In genomic region chr11:102368472-102368871, GRCh38 we compare ENCODE assay signal across 9 cellular contexts. TPM values are rescaled to one million over a fixed set of nuclear protein-coding genes. Genes with fewer than 3 reads are reported as not detected.
A peak's percentile ranks its signal among the peaks of the same experiment; 100 is the strongest.
DNase-seq lines count a peak whose midpoint lies in the region; ATAC-seq lines count a peak whose summit lies in the region.
"Had no signal": no experiment of that assay in that cellular context is flagged by ENCODE, and none has a peak within 500 bp of the region (broad histone marks: within the 10 kb centered on the region; RNA-seq: fewer than 3 reads in every experiment).

No MANE protein-coding gene starts in this region.

- no peaks in the 10 kb centered on the region for H3K27me3 Mint-ChIP-seq in activated CD4-positive, alpha-beta T cell treated with anti-CD3 and anti-CD28 coated beads, Interleukin-2, amount 10 ng/mL, durations not matched to agents 7 days and 5 days

- peak; percentile 100 for ATAC-seq in GM21737 (IDR thresholded peaks at IDR 0.05; ENCODE audit: unreplicated experiment)
- ATAC-seq in HG03442 (IDR thresholded peaks at IDR 0.05; ENCODE audit: unreplicated experiment): peak; percentile 100
- ATAC-seq in stimulated activated effector memory CD8-positive, alpha-beta T cell treated with anti-CD3 and anti-CD28 coated beads, Interleukin-12 subunit alpha, Interleukin-12 subunit beta, amount 100 ng/mL, for 72 hours: peak; percentile 92

- no peaks in the 10 kb centered on the region for H3K9me3 Mint-ChIP-seq in activated CD4-positive, alpha-beta T cell treated with anti-CD3 and anti-CD28 coated beads, Interleukin-2, amount 10 ng/mL, durations not matched to agents 7 days and 5 days
- H3K9me3 Mint-ChIP-seq in stimulated activated effector memory CD8-positive, alpha-beta T cell treated with anti-CD3 and anti-CD28 coated beads, Interleukin-12 subunit alpha, Interleukin-12 subunit beta, amount 100 ng/mL, for 72 hours: no peaks in the 10 kb centered on the region

- DNase-seq in activated CD4-positive, alpha-beta T cell treated with anti-CD3 and anti-CD28 coated beads, Interleukin-2, amount 10 ng/mL, durations not matched to agents 7 days and 5 days: no peak
- no peak for DNase-seq in activated CD4-positive, alpha-beta T cell treated with anti-CD3 and anti-CD28 coated beads for 4 hours
- no peak for DNase-seq in stimulated activated effector memory CD8-positive, alpha-beta T cell treated with anti-CD3 and anti-CD28 coated beads, Interleukin-12 subunit alpha, Interleukin-12 subunit beta, amount 100 ng/mL, for 72 hours (ENCODE audit: low spot score in 2 of 2)
- DNase-seq in NCI-H774 (lab: John Stamatoyannopoulos, UW) (no peak), DMS 273 (lab: John Stamatoyannopoulos, UW; ENCODE audit: unreplicated experiment) (no peak)
- no peak for DNase-seq in activated CD4-positive, alpha-beta T cell treated with anti-CD3 and anti-CD28 coated beads, Interleukin-2, amount 50 U/mL, for 4 hours
- DNase-seq: kidney glomerular epithelial cell had no signal

- H3K4me1 Mint-ChIP-seq in activated CD4-positive, alpha-beta T cell treated with anti-CD3 and anti-CD28 coated beads, Interleukin-2, amount 10 ng/mL, durations not matched to agents 7 days and 5 days: peaks cover 31% of the 10 kb centered on the region
- H3K4me1 Mint-ChIP-seq in stimulated activated effector memory CD8-positive, alpha-beta T cell treated with anti-CD3 and anti-CD28 coated beads, Interleukin-12 subunit alpha, Interleukin-12 subunit beta, amount 100 ng/mL, for 72 hours: peaks cover 36% of the 10 kb centered on the region

- CTCF ChIA-PET in activated CD4-positive, alpha-beta T cell treated with anti-CD3 and anti-CD28 coated beads, Interleukin-2, amount 10 ng/mL, durations not matched to agents 7 days and 5 days (lab: Charles Lee): interaction anchor here (1.1 to 2.8 kb wide), 2 partner anchors 22 to 245 kb away, joined by 7 to 10 read pairs; no protein-coding TSS in a partner anchor

- no peak overlapping the region for H3K4me3 Mint-ChIP-seq in activated CD4-positive, alpha-beta T cell treated with anti-CD3 and anti-CD28 coated beads, Interleukin-2, amount 10 ng/mL, durations not matched to agents 7 days and 5 days
- H3K4me3 Mint-ChIP-seq in stimulated activated effector memory CD8-positive, alpha-beta T cell treated with anti-CD3 and anti-CD28 coated beads, Interleukin-12 subunit alpha, Interleukin-12 subunit beta, amount 100 ng/mL, for 72 hours: no peak overlapping the region

- H3K27ac Mint-ChIP-seq in activated CD4-positive, alpha-beta T cell treated with anti-CD3 and anti-CD28 coated beads, Interleukin-2, amount 10 ng/mL, durations not matched to agents 7 days and 5 days: peak overlapping the region; percentile 25
- H3K27ac Mint-ChIP-seq in stimulated activated effector memory CD8-positive, alpha-beta T cell treated with anti-CD3 and anti-CD28 coated beads, Interleukin-12 subunit alpha, Interleukin-12 subunit beta, amount 100 ng/mL, for 72 hours: no peak overlapping the region

- POLR2A ChIA-PET in activated CD4-positive, alpha-beta T cell treated with anti-CD3 and anti-CD28 coated beads, Interleukin-2, amount 10 ng/mL, durations not matched to agents 7 days and 5 days (lab: Charles Lee): no interaction called here

- peaks cover 53% of the 10 kb centered on the region for H3K36me3 Mint-ChIP-seq in activated CD4-positive, alpha-beta T cell treated with anti-CD3 and anti-CD28 coated beads, Interleukin-2, amount 10 ng/mL, durations not matched to agents 7 days and 5 days (ENCODE audit: low read depth)
- peaks cover 59% of the 10 kb centered on the region for H3K36me3 Mint-ChIP-seq in stimulated activated effector memory CD8-positive, alpha-beta T cell treated with anti-CD3 and anti-CD28 coated beads, Interleukin-12 subunit alpha, Interleukin-12 subunit beta, amount 100 ng/mL, for 72 hours

RNA-seq across cellular contexts. Expression of gene BIRC2, which starts 21.5 kb away (rescaled TPM):
- 10 to 100 TPM; 34.9 to 41.2 TPM for total RNA-seq in activated CD4-positive, alpha-beta T cell treated with anti-CD3 and anti-CD28 coated beads, Interleukin-2, amount 10 ng/mL, durations not matched to agents 7 days and 5 days

RNA-seq across cellular contexts. Expression of gene BIRC3, which starts 51.2 kb away (rescaled TPM):
- 10 to 100 TPM; 33.1 to 39.6 TPM for total RNA-seq in activated CD4-positive, alpha-beta T cell treated with anti-CD3 and anti-CD28 coated beads, Interleukin-2, amount 10 ng/mL, durations not matched to agents 7 days and 5 days
